ENCODE assay signal across 8 cellular contexts in genomic region chr14:21264025-21264801, GRCh38. TPM values are rescaled to one million over a fixed set of nuclear protein-coding genes. Genes with fewer than 3 reads are reported as not detected.
DNase-seq lines count a peak whose midpoint lies in the region; ATAC-seq, FAIRE-seq and TF ChIP-seq lines count a peak whose summit lies in the region.

No MANE protein-coding gene starts in this region.

- POLR2A ChIA-PET in GM12878 (lab: Charles Lee) = interaction anchor here (0.6 to 2.0 kb wide), 10 partner anchors 9 to 118 kb away, joined by 3 to 13 read pairs (median 4); no protein-coding TSS in a partner anchor

- no peak overlapping the region for H3K4me3 ChIP-seq in KMS-11 (IDR thresholded peaks at IDR 0.05; ENCODE audit: insufficient read depth, low read depth, low read length)
- H3K4me3 ChIP-seq in GM12878 = peak overlapping the region; percentile 98; the same call in 1 of the 2 replicates
- H3K4me3 ChIP-seq in mucosa of rectum (ENCODE audit: low read length in 2 of 2) = no peak overlapping the region

- H3K4me2 ChIP-seq in KMS-11 = peak overlapping the region; percentile 72
- H3K4me2 ChIP-seq in GM12878 (ENCODE audit: control insufficient read depth, insufficient read depth) = peak overlapping the region; percentile 96

- no peak for TF ChIP-seq RAD21 in GM12878 (IDR thresholded peaks at IDR 0.05; ENCODE audit: insufficient read depth, low read depth, low read length)

- no peaks in the 10 kb centered on the region for H3K27me3 ChIP-seq in KMS-11 (ENCODE audit: insufficient read depth, low read depth)
- no peaks in the 10 kb centered on the region for H3K27me3 ChIP-seq in GM12878 (replicated peaks in 1 of 2; ENCODE audit: control insufficient read depth in 2 of 2, insufficient read depth in 2 of 2, low read length in 1 of 2)
- H3K27me3 ChIP-seq in mucosa of rectum (ENCODE audit: control insufficient read depth in 2 of 2, insufficient read depth in 2 of 2, low read length in 2 of 2) = no peaks in the 10 kb centered on the region

- intact Hi-C loops in GM12878 (cut with micrococcal nuclease; ENCODE audit: unreplicated experiment) = loop anchor here (10.0 kb wide), 1 partner anchor 121 kb away; the partner anchor contains the start of gene SUPT16H

- H3K36me3 ChIP-seq in KMS-11 (ENCODE audit: insufficient read depth) (peaks cover 22% of the 10 kb centered on the region; the same call in 1 of the 2 replicates), GM12878 (ENCODE audit: control insufficient read depth in 2 of 2, insufficient read depth in 2 of 2, low read length in 1 of 2) (peaks cover 7 to 37% of the 10 kb centered on the region in 2 experiments), mucosa of rectum (ENCODE audit: control insufficient read depth in 2 of 2, insufficient read depth in 2 of 2, low read length in 2 of 2) (peaks cover 36 to 42% of the 10 kb centered on the region in 2 donors)

- in situ Hi-C loops in GM12878 (cut with MboI) = no loop called here

- H3K9me3 ChIP-seq in GM12878 (replicated peaks; ENCODE audit: control insufficient read depth, insufficient read depth, low read length) = no peaks in the 10 kb centered on the region
- no peaks in the 10 kb centered on the region for H3K9me3 ChIP-seq in mucosa of rectum (ENCODE audit: control insufficient read depth in 2 of 2, low read length in 2 of 2)

- H3K4me1 ChIP-seq in KMS-11 (ENCODE audit: low read depth, poor library complexity, severe bottlenecking) = peaks cover 72% of the 10 kb centered on the region
- peaks cover 23% of the 10 kb centered on the region for H3K4me1 ChIP-seq in GM12878 (ENCODE audit: control insufficient read depth, insufficient read depth, low read length)
- H3K4me1 ChIP-seq in mucosa of rectum (ENCODE audit: control insufficient read depth in 2 of 2, insufficient read depth in 2 of 2, low read length in 2 of 2) = peaks cover 17 to 35% of the 10 kb centered on the region in 2 donors

- RAD21 ChIA-PET in GM12878 (lab: Charles Lee; ENCODE audit: unreplicated experiment) = interaction anchor here (0.5 to 3.0 kb wide), 14 partner anchors 9 to 173 kb away, joined by 3 to 18 read pairs (median 4); no protein-coding TSS in a partner anchor

- no TSS peak for BruUV-seq in GM12878 (replicated peaks; lab: Mats Ljungman, UMichigan)

- TF ChIP-seq CTCF in GM10266 (IDR thresholded peaks at IDR 0.05; ENCODE audit: control insufficient read depth, insufficient read depth, low read depth, missing control alignments) (no peak), KMS-11 (conservative IDR thresholded peaks at IDR 0.05; ENCODE audit: low read depth, low read length) (no peak), GM12878 (IDR thresholded peaks at IDR 0.05 in 2 of 3, conservative IDR thresholded peaks at IDR 0.05 in 1 of 3; ENCODE audit: control insufficient read depth in 2 of 3, extremely low read depth in 1 of 3, insufficient read depth in 1 of 3, low read depth in 3 of 3, low read length in 3 of 3) (no peak)

- H3K9ac ChIP-seq in KMS-11 (peak overlapping the region; percentile 51; the same call in 1 of the 2 replicates), GM12878 (ENCODE audit: control insufficient read depth, insufficient read depth, low read length) (peak overlapping the region; percentile 56), mucosa of rectum (ENCODE audit: low read depth in 1 of 2, low read length in 2 of 2) (no peak overlapping the region)

- TF ChIP-seq EP300 in GM12878 (IDR thresholded peaks at IDR 0.05; ENCODE audit: borderline replicate concordance in 1 of 2, control insufficient read depth in 1 of 2, low read depth in 2 of 2, low read length in 2 of 2) = peak in 1 of 2 experiments; percentile 78; a peak in 1 of 4 replicates

- SMC1A ChIA-PET in GM12878 (lab: Charles Lee; ENCODE audit: uncharacterized antibody, unreplicated experiment) = interaction anchor here (1.0 to 2.9 kb wide), 14 partner anchors 9 to 292 kb away, joined by 3 to 21 read pairs (median 5); partner anchors contain the start of gene RPGRIP1

- no peak for TF ChIP-seq POLR2A in GM12878 (IDR thresholded peaks at IDR 0.05; ENCODE audit: low read depth, low read length)

- H2AFZ ChIP-seq in KMS-11 (ENCODE audit: low read depth) (no peak overlapping the region), GM12878 (ENCODE audit: control insufficient read depth, low read depth, low read length) (no peak overlapping the region)

- peak; percentile 54 for DNase-seq in GM10266 (ENCODE audit: extremely low spot score)
- peak; percentile 56 for DNase-seq in GM12878 (ENCODE audit: low read depth, low spot score)
- DNase-seq in NCI-H748 treated with DMSO at 0.1 percent for 48 hours (lab: John Stamatoyannopoulos, UW) = no peak
- no peak for DNase-seq in NCI-H1694 treated with DMSO at 0.1 percent for 48 hours (lab: John Stamatoyannopoulos, UW)
- no peak for DNase-seq in HT-29 (ENCODE audit: low spot score)

- 0% methylated on average over 4 of the region's 4 CpGs for WGBS in GM12878 (ENCODE audit: insufficient coverage, insufficient replicate concordance, low lambda C conversion rate, missing lambda C conversion rate)

- CTCF ChIA-PET in GM12878 (lab: Yijun Ruan, JAX) = interaction anchor here (0.8 to 3.0 kb wide), 8 partner anchors 8 to 250 kb away, joined by 3 to 14 read pairs (median 4); partner anchors contain the start of gene CHD8

- peak; percentile 76 for ATAC-seq in GM21723 (IDR thresholded peaks at IDR 0.05; ENCODE audit: unreplicated experiment)
- peak; percentile 72 for ATAC-seq in GM12878

- FAIRE-seq in GM12878 (lab: Jason Lieb, UNC) = no peak

- peak overlapping the region; percentile 72 for H3K27ac ChIP-seq in KMS-11
- H3K27ac ChIP-seq in GM12878 (ENCODE audit: control insufficient read depth, insufficient read depth) = peak overlapping the region; percentile 66
- peak overlapping the region; percentile 6 to 27 for H3K27ac ChIP-seq in mucosa of rectum (ENCODE audit: low read depth in 2 of 2, low read length in 2 of 2)

- H4K20me1 ChIP-seq in KMS-11 (ENCODE audit: insufficient read depth) (peaks cover 64% of the 10 kb centered on the region), GM12878 (ENCODE audit: control insufficient read depth, insufficient read depth) (peaks cover 20% of the 10 kb centered on the region)

- H3K79me2 ChIP-seq in KMS-11 (ENCODE audit: insufficient read depth, low read depth) = peaks cover 98% of the 10 kb centered on the region
- H3K79me2 ChIP-seq in GM12878 (ENCODE audit: control insufficient read depth, insufficient read depth, low read length) = peaks cover 97% of the 10 kb centered on the region

TF ChIP-seq in GM12878, 131 proteins besides CTCF, POLR2A, EP300 and RAD21 (continues in another document):
- TF ChIP-seq IKZF2 (IDR thresholded peaks at IDR 0.05) (peak; percentile 35 to 43; a peak in 1 of 4 replicates), BCL11A (IDR thresholded peaks at IDR 0.05; ENCODE audit: low read depth, low read length) (0 out of 2 replicates have a peak, but pooled peaks have one; percentile 37), RCOR1 (conservative IDR thresholded peaks at IDR 0.05; ENCODE audit: low read depth, low read length) (0 out of 2 replicates have a peak, but pooled peaks have one; percentile 49), RUNX3 (IDR thresholded peaks at IDR 0.05; ENCODE audit: low read length) (peak; percentile 96), ZNF384 (IDR thresholded peaks at IDR 0.05; ENCODE audit: borderline replicate concordance, low read depth, low read length) (0 out of 2 replicates have a peak, but pooled peaks have one; percentile 23), CBX5 (IDR thresholded peaks at IDR 0.05; ENCODE audit: low read depth) (no peak), JUNB (IDR thresholded peaks at IDR 0.05) (peak; percentile 94)

RNA-seq across cellular contexts. Expression of gene HNRNPC, which starts 5.0 kb away (rescaled TPM):
- 614 and 625 TPM in 2 replicates for total RNA-seq in GM12878 (2013; cell fraction: nucleolus; rRNA removed)
- total RNA-seq in GM12878 (2014; rRNA removed) = 911 and 918 TPM in 2 replicates
- 1,200 and 1,219 TPM in 2 replicates for total RNA-seq in GM12878 (2014; rRNA removed; fragmentation: Illumina TruSeq; extraction: Trizol)
- total RNA-seq in GM12878 (2021) = 766 and 773 TPM in 2 replicates
- 683 TPM for polyA plus RNA-seq in GM12878 (2011; ENCODE audit: low read depth)
- polyA plus RNA-seq in GM12878 (2011; rRNA removed) = 1,305 and 1,562 TPM in 2 replicates
- 561 and 849 TPM in 2 replicates for polyA plus RNA-seq in GM12878 (2011; cell fraction: cytosol; rRNA removed)
- polyA plus RNA-seq in GM12878 (2011; cell fraction: nucleus; rRNA removed) = 413 and 577 TPM in 2 replicates
- polyA plus RNA-seq in GM12878 (2012) = 661 and 837 TPM in 2 replicates
- 1,492 and 1,839 TPM in 2 replicates for polyA plus RNA-seq in GM12878 (2014; fragmentation: Illumina TruSeq; extraction: Trizol)
- polyA plus RNA-seq in GM12878 (2014; fragmentation: Nextera tagmentation; extraction: Ambion mirVana) = 1,000 to 10,000 TPM in 1 of 2 experiments, 100 to 1,000 TPM in 1; 679 to 1,422 TPM
- polyA plus RNA-seq in GM12878 (2014; rRNA removed) = 866 and 889 TPM in 2 replicates
- polyA plus RNA-seq in GM12878 (2016; fragmentation: Nextera tagmentation; extraction: Ambion mirVana) = 1,000 to 10,000 TPM; 1,325 to 1,341 TPM
- 736 and 779 TPM in 2 replicates for polyA minus RNA-seq in GM12878 (2011; rRNA and poly(A)+ RNA removed)
- polyA minus RNA-seq in GM12878 (2011; cell fraction: cytosol; rRNA and poly(A)+ RNA removed) = 204 and 236 TPM in 2 replicates
- polyA minus RNA-seq in GM12878 (2011; cell fraction: nucleus; rRNA and poly(A)+ RNA removed) = 243 and 440 TPM in 2 replicates
- total RNA-seq in HT-29 (2014; rRNA removed; shearing (Covaris generic)) = 375 and 471 TPM in 2 replicates

RNA-seq across cellular contexts. Expression of gene RPGRIP1, which starts 15.7 kb away (rescaled TPM):
- not detected in 2 replicates for total RNA-seq in GM12878 (2013; cell fraction: nucleolus; rRNA removed)
- total RNA-seq in GM12878 (2014; rRNA removed) = 0.27 and 1.1 TPM in 2 replicates
- 0.18 and 0.72 TPM in 2 replicates for total RNA-seq in GM12878 (2014; rRNA removed; fragmentation: Illumina TruSeq; extraction: Trizol)
- 0.44 TPM in 1 of 2 replicates, not detected in the other for total RNA-seq in GM12878 (2021)
- not detected for polyA plus RNA-seq in GM12878 (2011; ENCODE audit: low read depth)
- 0.13 and 0.30 TPM in 2 replicates for polyA plus RNA-seq in GM12878 (2011; rRNA removed)
- polyA plus RNA-seq in GM12878 (2011; cell fraction: cytosol; rRNA removed) = 0.13 TPM in 1 of 2 replicates, not detected in the other
- polyA plus RNA-seq in GM12878 (2011; cell fraction: nucleus; rRNA removed) = 0.15 and 0.40 TPM in 2 replicates
- 0.08 and 0.14 TPM in 2 replicates for polyA plus RNA-seq in GM12878 (2012)
- 0.14 and 0.34 TPM in 2 replicates for polyA plus RNA-seq in GM12878 (2014; fragmentation: Illumina TruSeq; extraction: Trizol)
- polyA plus RNA-seq in GM12878 (2014; fragmentation: Nextera tagmentation; extraction: Ambion mirVana) = under 1 TPM; 0.07 to 0.16 TPM
- polyA plus RNA-seq in GM12878 (2014; rRNA removed) = 0.10 and 0.11 TPM in 2 replicates
- under 1 TPM in 1 of 2 experiments, not detected in 1; 0.07 TPM for polyA plus RNA-seq in GM12878 (2016; fragmentation: Nextera tagmentation; extraction: Ambion mirVana)
- 0.80 TPM in 1 of 2 replicates, not detected in the other for polyA minus RNA-seq in GM12878 (2011; rRNA and poly(A)+ RNA removed)
- polyA minus RNA-seq in GM12878 (2011; cell fraction: cytosol; rRNA and poly(A)+ RNA removed) = not detected in 2 replicates
- 0.19 TPM in 1 of 2 replicates, not detected in the other for polyA minus RNA-seq in GM12878 (2011; cell fraction: nucleus; rRNA and poly(A)+ RNA removed)
- 0.05 and 0.33 TPM in 2 replicates for total RNA-seq in HT-29 (2014; rRNA removed; shearing (Covaris generic))

Comparison
In these comparisons a context has a peak if more than half of its experiments do, and no peak if none do; other contexts are left out.
1. DNase-seq: peak in GM10266 (single experiment) and GM12878 (single experiment); none in NCI-H748 treated with DMSO at 0.1 percent for 48 hours (single experiment), NCI-H1694 treated with DMSO at 0.1 percent for 48 hours (single experiment) and HT-29 (single experiment).
2. H3K27ac ChIP-seq: peak in every context shown above with its lines; median percentile 72 in KMS-11; 66 in GM12878; 16 in mucosa of rectum.
3. H3K9ac ChIP-seq: peak in KMS-11 (single experiment) and GM12878 (single experiment); none in mucosa of rectum (0 of 2).